ENCODE assay signal across 8 cellular contexts in the genomic region with DNA sequence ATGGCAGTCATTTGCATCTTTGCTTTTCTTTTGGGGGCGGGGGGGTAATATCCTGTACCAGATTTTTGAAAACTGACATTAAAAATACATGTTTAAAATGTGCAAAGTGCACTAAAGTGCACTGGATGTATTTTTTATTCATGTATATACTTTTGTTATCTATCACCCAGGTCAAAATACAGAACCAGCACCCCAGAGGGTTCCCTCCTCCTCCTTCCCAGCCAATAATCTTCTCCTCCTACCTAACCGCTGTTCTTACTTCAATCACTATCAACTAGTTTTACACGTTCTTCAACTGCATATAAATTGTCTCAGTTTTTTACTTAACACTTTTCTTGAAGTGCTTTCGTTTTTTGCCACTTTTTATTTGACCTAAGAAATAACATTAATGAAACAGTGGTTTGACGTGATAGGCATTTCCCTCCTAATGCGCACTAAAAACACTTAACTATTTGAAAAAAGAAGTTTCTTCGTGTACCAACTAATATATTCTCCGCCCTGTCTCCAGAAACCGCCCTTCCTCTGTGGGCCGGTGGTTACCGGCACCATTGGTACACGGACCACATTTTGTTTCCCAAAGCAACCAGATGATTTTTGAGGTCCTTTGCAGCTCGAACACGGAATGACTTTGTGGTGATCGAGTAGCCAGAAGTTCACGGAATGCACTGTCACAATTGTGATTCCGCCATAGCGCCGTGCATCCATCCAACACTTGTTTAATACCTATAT. TPM values are rescaled to one million over a fixed set of nuclear protein-coding genes. Genes with fewer than 3 reads are reported as not detected.
A peak's percentile ranks its signal among the peaks of the same experiment; 100 is the strongest.
DNase-seq lines count a peak whose midpoint lies in the region; ATAC-seq and TF ChIP-seq lines count a peak whose summit lies in the region.

No MANE protein-coding gene starts in this region.

- H3K27me3 ChIP-seq in right atrium auricular region (no peaks in the 10 kb centered on the region), neutrophil (peaks cover 69% of the 10 kb centered on the region)

- ATAC-seq in Right ventricle myocardium superior (ENCODE audit: poor library complexity) (no peak), HG02798 (IDR thresholded peaks at IDR 0.05; ENCODE audit: poor library complexity, unreplicated experiment) (no peak)

- POLR2A ChIA-PET in activated CD4-positive, alpha-beta T cell treated with anti-CD3 and anti-CD28 coated beads, Interleukin-2, amount 10 ng/mL, durations not matched to agents 7 days and 5 days (lab: Charles Lee): interaction anchor here (1.6 kb wide), 2 partner anchors 33 to 49 kb away, joined by 5 to 12 read pairs; no protein-coding TSS in a partner anchor

- H3K36me3 Mint-ChIP-seq in activated CD4-positive, alpha-beta T cell treated with anti-CD3 and anti-CD28 coated beads, Interleukin-2, amount 10 ng/mL, durations not matched to agents 7 days and 5 days (ENCODE audit: low read depth): peaks cover 22% of the 10 kb centered on the region

- peaks cover 60% of the 10 kb centered on the region for H3K4me1 Mint-ChIP-seq in activated CD4-positive, alpha-beta T cell treated with anti-CD3 and anti-CD28 coated beads, Interleukin-2, amount 10 ng/mL, durations not matched to agents 7 days and 5 days

- H3K27me3 Mint-ChIP-seq in activated CD4-positive, alpha-beta T cell treated with anti-CD3 and anti-CD28 coated beads, Interleukin-2, amount 10 ng/mL, durations not matched to agents 7 days and 5 days: peaks cover 3% of the 10 kb centered on the region

- H3K27ac Mint-ChIP-seq in activated CD4-positive, alpha-beta T cell treated with anti-CD3 and anti-CD28 coated beads, Interleukin-2, amount 10 ng/mL, durations not matched to agents 7 days and 5 days: peak overlapping the region; percentile 94

- H3K9me3 ChIP-seq in right atrium auricular region (no peaks in the 10 kb centered on the region), neutrophil (no peaks in the 10 kb centered on the region)

- H3K4me3 ChIP-seq in right atrium auricular region (peak overlapping the region; percentile 96 to 98), epithelial cell of esophagus (ENCODE audit: low read length) (peak overlapping the region; percentile 66), neutrophil (ENCODE audit: low read depth in 1 of 2, low read length in 1 of 2) (peak overlapping the region; percentile 66 to 89)

- DNase-seq in right atrium auricular region (ENCODE audit: low spot score) (no peak), Right ventricle myocardium superior (no peak), epithelial cell of esophagus (ENCODE audit: low read depth) (no peak), NCI-H526 (lab: John Stamatoyannopoulos, UW) (no peak), HuH-7 (ENCODE audit: low spot score) (no peak)
- peak; percentile 77 for DNase-seq in activated CD4-positive, alpha-beta T cell treated with anti-CD3 and anti-CD28 coated beads, Interleukin-2, amount 10 ng/mL, durations not matched to agents 7 days and 5 days

- no peaks in the 10 kb centered on the region for H3K9me3 Mint-ChIP-seq in activated CD4-positive, alpha-beta T cell treated with anti-CD3 and anti-CD28 coated beads, Interleukin-2, amount 10 ng/mL, durations not matched to agents 7 days and 5 days

- CTCF ChIA-PET in activated CD4-positive, alpha-beta T cell treated with anti-CD3 and anti-CD28 coated beads, Interleukin-2, amount 10 ng/mL, durations not matched to agents 7 days and 5 days (lab: Charles Lee): interaction anchor here (0.5 to 1.5 kb wide), 6 partner anchors 11 to 701 kb away, joined by 3 to 4 read pairs (median 4); no protein-coding TSS in a partner anchor

- peaks cover 0 to 31% of the 10 kb centered on the region in 2 donors for H3K4me1 ChIP-seq in right atrium auricular region
- peaks cover 14 to 15% of the 10 kb centered on the region in 2 experiments for H3K4me1 ChIP-seq in neutrophil (ENCODE audit: control insufficient read depth in 1 of 2, insufficient read depth in 1 of 2, low read depth in 1 of 2, low read length in 1 of 2)

- H3K36me3 ChIP-seq in right atrium auricular region: no peaks in the 10 kb centered on the region
- no peaks in the 10 kb centered on the region for H3K36me3 ChIP-seq in neutrophil

- H3K27ac ChIP-seq in right atrium auricular region: peak overlapping the region; percentile 97 to 99
- H3K27ac ChIP-seq in neutrophil: peak overlapping the region; percentile 64

- peak overlapping the region; percentile 87 for H3K4me3 Mint-ChIP-seq in activated CD4-positive, alpha-beta T cell treated with anti-CD3 and anti-CD28 coated beads, Interleukin-2, amount 10 ng/mL, durations not matched to agents 7 days and 5 days

- TF ChIP-seq CTCF in right atrium auricular region (IDR thresholded peaks at IDR 0.05) (no peak), epithelial cell of esophagus (IDR thresholded peaks at IDR 0.05; ENCODE audit: insufficient read depth, low read depth, low read length, missing control alignments) (no peak), neutrophil (IDR thresholded peaks at IDR 0.05) (no peak)

- intact Hi-C loops in Right ventricle myocardium superior (cut with DNase I): loop anchor here (10.0 kb wide), 1 partner anchor 195 kb away; no protein-coding TSS in a partner anchor

RNA-seq across cellular contexts. Expression of gene AKAP13, which starts 0.8 kb away (rescaled TPM):
- total RNA-seq in right atrium auricular region (100 to 1,000 TPM; 293 to 339 TPM), Right ventricle myocardium superior (322 TPM)
- total RNA-seq in activated CD4-positive, alpha-beta T cell treated with anti-CD3 and anti-CD28 coated beads, Interleukin-2, amount 10 ng/mL, durations not matched to agents 7 days and 5 days: 100 to 1,000 TPM; 152 to 181 TPM
